Comparison of ENCODE assay signal across 19 cellular contexts in genomic region chr15:61856295-61856694, GRCh38.
"Had no signal": no experiment of that assay in that cellular context is flagged by ENCODE, and none has a peak within 500 bp of the region (broad histone marks: within the 10 kb centered on the region; RNA-seq: fewer than 3 reads in every experiment).

No MANE protein-coding gene starts in this region.

- H3K4me1 ChIP-seq: psoas muscle, right lobe of liver, suprapubic skin had no signal

- H3K4me1 Mint-ChIP-seq: activated naive CD4-positive, alpha-beta T cell treated with anti-CD3 and anti-CD28 coated beads, Interleukin-2, amount 10 ng/mL, durations not matched to agents 7 days and 5 days had no signal

- H3K27ac ChIP-seq: psoas muscle, suprapubic skin had no signal

- H3K9me3 ChIP-seq: psoas muscle, right lobe of liver, suprapubic skin had no signal

- H3K27me3 ChIP-seq: right lobe of liver, suprapubic skin had no signal

- ATAC-seq: activated CD8-positive, alpha-beta T cell treated with anti-CD3 and anti-CD28 coated beads for 36 hours; left lobe of liver; naive thymus-derived CD4-positive, alpha-beta T cell; psoas muscle had no signal

- H3K4me3 ChIP-seq: right lobe of liver, suprapubic skin had no signal

- H3K27me3 Mint-ChIP-seq: activated CD8-positive, alpha-beta T cell treated with anti-CD3 and anti-CD28 coated beads for 36 hours; activated naive CD4-positive, alpha-beta T cell treated with anti-CD3 and anti-CD28 coated beads, Interleukin-2, amount 10 ng/mL, durations not matched to agents 7 days and 5 days; naive thymus-derived CD4-positive, alpha-beta T cell had no signal

- H3K27ac Mint-ChIP-seq: activated CD8-positive, alpha-beta T cell treated with anti-CD3 and anti-CD28 coated beads for 36 hours; activated naive CD4-positive, alpha-beta T cell treated with anti-CD3 and anti-CD28 coated beads, Interleukin-2, amount 10 ng/mL, durations not matched to agents 7 days and 5 days; activated T-helper 2 cell treated with anti-CD3 and anti-CD28 coated beads, Interferon-gamma antibody, Interleukin-2, Interleukin-4, amounts not matched to agents 10 μg/mL and 5 μg/mL and 100 μg/mL, durations not matched to agents 14 hours and 24 hours and 36 hours; T-helper 2 cell treated with Interferon-gamma antibody and Interleukin-4, amounts not matched to agents 5 μg/mL and 100 μg/mL, for 36 hours had no signal

- DNase-seq: activated CD4-positive, alpha-beta T cell treated with anti-CD3 and anti-CD28 coated beads for 4 hours; activated CD8-positive, alpha-beta memory T cell treated with anti-CD3 and anti-CD28 coated beads, Interleukin-2, amount 50 U/mL, for 4 hours; activated CD8-positive, alpha-beta T cell treated with anti-CD3 and anti-CD28 coated beads for 36 hours; activated naive CD4-positive, alpha-beta T cell treated with anti-CD3 and anti-CD28 coated beads, Interleukin-2, amount 10 ng/mL, durations not matched to agents 7 days and 5 days; cortex of kidney; effector CD8-positive, alpha-beta T cell; erythroblast; head of caudate nucleus; mammary epithelial cell; naive thymus-derived CD4-positive, alpha-beta T cell; nucleus accumbens; psoas muscle; right lobe of liver; stimulated activated CD4-positive, alpha-beta T cell treated with anti-CD3 and anti-CD28 coated beads, Interleukin-1b, Interleukin-23, amount 100 ng/mL, for 48 hours; stimulated activated naive CD4-positive, alpha-beta T cell had no signal

- H3K4me3 Mint-ChIP-seq: activated CD8-positive, alpha-beta T cell treated with anti-CD3 and anti-CD28 coated beads for 36 hours; activated naive CD4-positive, alpha-beta T cell treated with anti-CD3 and anti-CD28 coated beads, Interleukin-2, amount 10 ng/mL, durations not matched to agents 7 days and 5 days; naive thymus-derived CD4-positive, alpha-beta T cell; T-helper 2 cell treated with Interferon-gamma antibody and Interleukin-4, amounts not matched to agents 5 μg/mL and 100 μg/mL, for 36 hours had no signal

- H3K9me3 Mint-ChIP-seq: activated CD8-positive, alpha-beta T cell treated with anti-CD3 and anti-CD28 coated beads for 36 hours; activated naive CD4-positive, alpha-beta T cell treated with anti-CD3 and anti-CD28 coated beads, Interleukin-2, amount 10 ng/mL, durations not matched to agents 7 days and 5 days; activated T-helper 2 cell treated with anti-CD3 and anti-CD28 coated beads, Interferon-gamma antibody, Interleukin-2, Interleukin-4, amounts not matched to agents 10 μg/mL and 5 μg/mL and 100 μg/mL, durations not matched to agents 14 hours and 24 hours and 36 hours; naive thymus-derived CD4-positive, alpha-beta T cell; T-helper 2 cell treated with Interferon-gamma antibody and Interleukin-4, amounts not matched to agents 5 μg/mL and 100 μg/mL, for 36 hours had no signal
